Comparison of ENCODE assay signal across 8 cellular contexts in genomic region chr10:60114765-60115586, GRCh38.
A peak's percentile ranks its signal among the peaks of the same experiment; 100 is the strongest.
DNase-seq lines count a peak whose midpoint lies in the region; ATAC-seq, FAIRE-seq and TF ChIP-seq lines count a peak whose summit lies in the region.

No MANE protein-coding gene starts in this region.

- ATAC-seq in GM19452 (IDR thresholded peaks at IDR 0.05; ENCODE audit: unreplicated experiment) = peak; percentile 82
- peak; percentile 84 for ATAC-seq in SK-N-SH treated with all-trans-retinoic acid at 6 μM for 48 hours

- FAIRE-seq in HTR-8/SVneo (lab: Jason Lieb, UNC) = no peak

- H3K4me3 ChIP-seq in fibroblast of villous mesenchyme (ENCODE audit: low read depth, low read length) = no peak overlapping the region

- DNase-seq in DMS53 (lab: John Stamatoyannopoulos, UW) = peak; percentile 64
- peak; percentile 23 for DNase-seq in HTR-8/SVneo (ENCODE audit: insufficient read length, low spot score)
- DNase-seq in fibroblast of villous mesenchyme (ENCODE audit: low read depth) = peak; percentile 76
- peak; percentile 68 for DNase-seq in pons (ENCODE audit: low spot score)
- no peak for DNase-seq in NCI-H2081 treated with DMSO at 0.1 percent for 48 hours (lab: John Stamatoyannopoulos, UW)
- no peak for DNase-seq in activated CD4-positive, alpha-beta T cell treated with anti-CD3 and anti-CD28 coated beads for 1 hour

- TF ChIP-seq CTCF in fibroblast of villous mesenchyme (IDR thresholded peaks at IDR 0.05; ENCODE audit: insufficient read depth, low read depth, low read length) = peak; percentile 72

TF ChIP-seq in SK-N-SH treated with all-trans-retinoic acid at 6 μM for 48 hours, 23 proteins besides CTCF, POLR2A, EP300 and RAD21:
- TF ChIP-seq CSRNP3 (CRISPR knock-in tag; IDR thresholded peaks at IDR 0.05) = no peak
- no peak for TF ChIP-seq ESRRG (CRISPR knock-in tag; IDR thresholded peaks at IDR 0.05)
- TF ChIP-seq TCF4 (CRISPR knock-in tag; IDR thresholded peaks at IDR 0.05; ENCODE audit: borderline replicate concordance) = no peak
- TF ChIP-seq TOX (CRISPR knock-in tag; IDR thresholded peaks at IDR 0.05; ENCODE audit: borderline replicate concordance) = no peak
- TF ChIP-seq ZNF70 (CRISPR knock-in tag; IDR thresholded peaks at IDR 0.05) = no peak
- no peak for TF ChIP-seq PPARA (CRISPR knock-in tag; IDR thresholded peaks at IDR 0.05; ENCODE audit: borderline replicate concordance)
- TF ChIP-seq ARNTL (CRISPR knock-in tag; IDR thresholded peaks at IDR 0.05; ENCODE audit: borderline replicate concordance, low read depth) = no peak
- TF ChIP-seq CSDC2 (CRISPR knock-in tag; IDR thresholded peaks at IDR 0.05) = no peak
- TF ChIP-seq, protein P1, sequence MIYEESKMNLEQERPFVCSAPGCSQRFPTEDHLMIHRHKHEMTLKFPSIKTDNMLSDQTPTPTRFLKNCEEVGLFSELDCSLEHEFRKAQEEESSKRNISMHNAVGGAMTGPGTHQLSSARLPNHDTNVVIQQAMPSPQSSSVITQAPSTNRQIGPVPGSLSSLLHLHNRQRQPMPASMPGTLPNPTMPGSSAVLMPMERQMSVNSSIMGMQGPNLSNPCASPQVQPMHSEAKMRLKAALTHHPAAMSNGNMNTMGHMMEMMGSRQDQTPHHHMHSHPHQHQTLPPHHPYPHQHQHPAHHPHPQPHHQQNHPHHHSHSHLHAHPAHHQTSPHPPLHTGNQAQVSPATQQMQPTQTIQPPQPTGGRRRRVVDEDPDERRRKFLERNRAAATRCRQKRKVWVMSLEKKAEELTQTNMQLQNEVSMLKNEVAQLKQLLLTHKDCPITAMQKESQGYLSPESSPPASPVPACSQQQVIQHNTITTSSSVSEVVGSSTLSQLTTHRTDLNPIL (CRISPR knock-in tag; IDR thresholded peaks at IDR 0.05; ENCODE audit: low read depth) = no peak
- no peak for TF ChIP-seq BACH2 (CRISPR knock-in tag; IDR thresholded peaks at IDR 0.05; ENCODE audit: borderline replicate concordance)
- TF ChIP-seq ZFP3 (CRISPR knock-in tag; IDR thresholded peaks at IDR 0.05) = no peak
- no peak for TF ChIP-seq RARB (CRISPR knock-in tag; IDR thresholded peaks at IDR 0.05)

Comparison
In these comparisons a context has a peak if more than half of its experiments do, and no peak if none do; other contexts are left out.
1. DNase-seq: peak in DMS53 (single experiment), HTR-8/SVneo (single experiment), fibroblast of villous mesenchyme (single experiment) and pons (single experiment); none in NCI-H2081 treated with DMSO at 0.1 percent for 48 hours (single experiment) and activated CD4-positive, alpha-beta T cell treated with anti-CD3 and anti-CD28 coated beads for 1 hour (single experiment).